9 cellular contexts compared by ENCODE assay signal in the genomic region with DNA sequence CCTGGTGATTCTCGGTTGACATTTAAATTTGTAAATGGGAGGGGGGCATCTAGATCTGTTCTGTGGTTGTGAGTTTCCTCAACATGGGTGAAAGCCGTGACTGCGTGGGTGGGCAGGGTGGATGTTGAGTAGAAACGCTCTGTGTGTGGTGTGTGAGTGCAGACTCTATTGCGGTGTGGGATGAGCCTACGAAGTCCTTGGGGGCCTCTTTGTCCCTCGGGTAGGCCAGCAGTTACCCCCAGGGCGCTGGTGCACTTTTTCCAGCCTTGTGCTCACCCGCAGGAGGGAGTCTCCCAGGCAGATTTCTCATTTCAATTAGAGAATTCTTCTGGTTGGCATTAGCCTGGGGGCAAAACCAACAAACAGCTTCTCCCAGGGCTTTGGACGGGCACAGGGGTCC. TPM values are rescaled to one million over a fixed set of nuclear protein-coding genes. Genes with fewer than 3 reads are reported as not detected.
A peak's percentile ranks its signal among the peaks of the same experiment; 100 is the strongest.
DNase-seq lines count a peak whose midpoint lies in the region; ATAC-seq lines count a peak whose summit lies in the region.
"Had no signal": no experiment of that assay in that cellular context is flagged by ENCODE, and none has a peak within 500 bp of the region (broad histone marks: within the 10 kb centered on the region; RNA-seq: fewer than 3 reads in every experiment).

No MANE protein-coding gene starts in this region.

- 63% methylated on average over 10 of the region's 10 CpGs for WGBS in thymus

- H3K27ac Mint-ChIP-seq in memory B cell = peak overlapping the region; percentile 19

- no peaks in the 10 kb centered on the region for H3K36me3 Mint-ChIP-seq in memory B cell

- H3K4me1 ChIP-seq in thymus (ENCODE audit: control insufficient read depth, insufficient read depth, low read length) = peaks cover 36% of the 10 kb centered on the region
- H3K4me1 ChIP-seq: psoas muscle had no signal

- H3K27ac ChIP-seq in thymus (ENCODE audit: low read depth) = peak overlapping the region; percentile 11
- H3K27ac ChIP-seq: psoas muscle had no signal

- no peaks in the 10 kb centered on the region for H3K36me3 ChIP-seq in thymus (ENCODE audit: control insufficient read depth, insufficient read depth)

- peak; percentile 45 for ATAC-seq in memory B cell (ENCODE audit: low read depth)
- ATAC-seq: psoas muscle had no signal

- H3K4me3 ChIP-seq in thymus (ENCODE audit: low read length) = peak overlapping the region; percentile 20
- H3K4me3 ChIP-seq: psoas muscle had no signal

- DNase-seq in activated gamma-delta T cell treated with Interleukin-2 at 50 U/mL for 16 hours = peak; percentile 28
- DNase-seq in activated gamma-delta T cell (lab: John Stamatoyannopoulos, UW) = no peak
- DNase-seq in activated CD4-positive, alpha-beta T cell treated with anti-CD3 and anti-CD28 coated beads, Interleukin-2, amount 50 U/mL, for 1 hour = peak; percentile 41
- DNase-seq in memory B cell (ENCODE audit: low spot score in 2 of 2) = no peak
- no peak for DNase-seq in amygdala (lab: John Stamatoyannopoulos, UW)
- no peak for DNase-seq in NCI-H2081 treated with DMSO at 0.1 percent for 48 hours (lab: John Stamatoyannopoulos, UW)
- no peak for DNase-seq in DMS53 treated with DMSO at 0.1 percent for 48 hours (lab: John Stamatoyannopoulos, UW; ENCODE audit: unreplicated experiment)
- DNase-seq: psoas muscle had no signal

- no peaks in the 10 kb centered on the region for H3K9me3 Mint-ChIP-seq in memory B cell

- H3K27me3 Mint-ChIP-seq in memory B cell = peaks cover 6% of the 10 kb centered on the region

- peaks cover 3% of the 10 kb centered on the region for H3K27me3 ChIP-seq in thymus (ENCODE audit: control insufficient read depth, insufficient read depth)

- H3K9me3 ChIP-seq in thymus (ENCODE audit: control insufficient read depth) = no peaks in the 10 kb centered on the region
- H3K9me3 ChIP-seq: psoas muscle had no signal

- H3K4me1 Mint-ChIP-seq in memory B cell = peaks cover 20% of the 10 kb centered on the region

- peak overlapping the region; percentile 37 for H3K4me3 Mint-ChIP-seq in memory B cell

RNA-seq across cellular contexts. Expression of a gene that starts 10.6 kb away (rescaled TPM):
- 75.8 TPM for polyA plus RNA-seq in thymus

Comparison
In these comparisons a context has a peak if more than half of its experiments do, and no peak if none do; other contexts are left out.
1. DNase-seq: peak in activated gamma-delta T cell treated with Interleukin-2 at 50 U/mL for 16 hours (single experiment) and activated CD4-positive, alpha-beta T cell treated with anti-CD3 and anti-CD28 coated beads, Interleukin-2, amount 50 U/mL, for 1 hour (single experiment); none in activated gamma-delta T cell (single experiment), memory B cell (0 of 2), amygdala (0 of 56), NCI-H2081 treated with DMSO at 0.1 percent for 48 hours (single experiment) and DMS53 treated with DMSO at 0.1 percent for 48 hours (single experiment).